Comparison of ENCODE assay signal across 8 cellular contexts in the genomic region with DNA sequence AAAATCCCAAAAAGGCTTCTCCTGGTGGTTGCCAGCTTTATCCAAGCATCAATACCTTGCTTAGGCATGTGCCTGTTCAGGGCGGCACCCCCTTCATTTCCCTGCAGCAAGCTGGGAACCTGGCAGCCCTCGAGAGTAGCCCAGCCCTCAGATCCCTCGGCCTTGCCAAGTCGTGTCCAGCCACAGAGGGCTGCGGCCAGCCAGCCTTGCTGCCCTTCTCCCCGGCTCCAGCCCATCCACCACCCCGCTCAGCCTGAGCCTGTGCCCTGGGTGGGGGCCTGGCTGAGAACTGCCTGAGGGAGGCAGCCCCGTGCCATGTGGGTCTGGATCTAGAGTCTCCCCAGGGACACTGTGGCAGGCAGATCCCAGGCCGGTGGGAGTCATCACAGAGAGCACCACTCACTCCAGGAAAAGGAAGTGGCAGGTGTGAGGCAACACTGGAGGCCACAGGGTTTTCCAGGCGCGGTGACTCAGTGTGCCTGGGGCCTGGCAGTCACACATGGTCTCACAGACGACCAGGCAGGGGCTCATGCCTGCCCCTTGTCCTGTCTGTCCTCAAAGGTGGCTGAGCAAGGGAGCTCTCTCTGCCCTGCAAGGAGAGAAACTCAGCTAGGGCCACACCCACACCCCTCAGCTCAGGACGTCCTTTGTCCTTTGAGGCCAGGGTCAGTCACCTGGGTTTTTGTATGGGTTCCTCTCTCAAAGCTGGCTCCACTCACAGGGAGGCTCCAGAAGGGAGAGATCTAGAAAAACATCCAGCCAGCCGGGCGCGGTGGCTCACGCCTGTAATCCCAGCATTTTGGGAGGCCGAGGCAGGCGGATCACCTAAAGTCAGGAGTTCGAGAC. TPM values are rescaled to one million over a fixed set of nuclear protein-coding genes. Genes with fewer than 3 reads are reported as not detected.
A peak's percentile ranks its signal among the peaks of the same experiment; 100 is the strongest.
DNase-seq lines count a peak whose midpoint lies in the region; ATAC-seq and TF ChIP-seq lines count a peak whose summit lies in the region.

No MANE protein-coding gene starts in this region.

- no peak; a peak in 1 of 4 replicates for TF ChIP-seq EP300 in SK-N-SH (IDR thresholded peaks at IDR 0.05; ENCODE audit: borderline replicate concordance in 1 of 2, low read depth in 1 of 2, low read length in 1 of 2)

- TF ChIP-seq CTCF in SK-N-SH (IDR thresholded peaks at IDR 0.05): no peak
- TF ChIP-seq CTCF in lung (IDR thresholded peaks at IDR 0.05; ENCODE audit: control extremely low read depth, extremely low read depth): no peak
- no peak for TF ChIP-seq CTCF in thyroid gland (IDR thresholded peaks at IDR 0.05)

- peak overlapping the region; percentile 65 for H3K9ac ChIP-seq in GM23248
- peak overlapping the region; percentile 49; the same call in 1 of the 2 replicates for H3K9ac ChIP-seq in SK-N-SH

- H4K20me1 ChIP-seq in GM23248 (ENCODE audit: insufficient read depth) (no peaks in the 10 kb centered on the region), SK-N-SH (ENCODE audit: insufficient read depth) (0 out of 2 replicates have a peak, but pooled peaks cover under 1% of the 10 kb centered on the region)

- CTCF ChIA-PET in SK-N-SH (lab: Yijun Ruan, JAX): interaction anchor here (0.8 to 3.9 kb wide), 9 partner anchors 8 to 168 kb away, joined by 3 to 18 read pairs (median 3); a partner anchor contains a TSS

- H3K4me3 ChIP-seq in GM23248 (peak overlapping the region; percentile 8; the same call in 1 of the 2 replicates), SK-N-SH (ENCODE audit: low read depth in 2 of 2, low read length in 1 of 2) (no peak overlapping the region), lung (no peak overlapping the region), thyroid gland (replicated peaks in 1 of 3) (no peak overlapping the region)

- H2AFZ ChIP-seq in GM23248 (no peak overlapping the region), SK-N-SH (ENCODE audit: low read depth) (no peak overlapping the region)

- H3K4me2 ChIP-seq in GM23248 (ENCODE audit: unreplicated experiment) (peak overlapping the region; percentile 43), SK-N-SH (peak overlapping the region; percentile 66; the same call in 1 of the 2 replicates)

- POLR2A ChIA-PET in SK-N-SH (lab: Yijun Ruan, JAX): interaction anchor here (2.4 kb wide), 1 partner anchor 22 kb away, joined by 8 read pairs; a partner anchor contains a TSS

- intact Hi-C loops in thyroid gland (cut with DNase I): no loop called here

- TF ChIP-seq POLR2A in thyroid gland (IDR thresholded peaks at IDR 0.05): no peak

- peaks cover 73% of the 10 kb centered on the region for H3K79me2 ChIP-seq in GM23248 (ENCODE audit: insufficient read depth)
- peaks cover 37% of the 10 kb centered on the region for H3K79me2 ChIP-seq in SK-N-SH (ENCODE audit: insufficient read depth)

- in situ Hi-C loops in GM23248 (cut with MboI): no loop called here

- peak; percentile 73 for ATAC-seq in lung (ENCODE audit: insufficient read depth, low FRiP score)
- ATAC-seq in HG03565 (IDR thresholded peaks at IDR 0.05; ENCODE audit: unreplicated experiment): no peak

- peaks cover 22% of the 10 kb centered on the region for H3K36me3 ChIP-seq in GM23248 (ENCODE audit: low read depth)
- H3K36me3 ChIP-seq in SK-N-SH (replicated peaks in 1 of 2; ENCODE audit: control insufficient read depth in 1 of 2, insufficient read depth in 2 of 2, low read length in 1 of 2): peaks cover 7 to 27% of the 10 kb centered on the region in 2 experiments
- peaks cover 0 to 21% of the 10 kb centered on the region in 2 donors for H3K36me3 ChIP-seq in lung (ENCODE audit: control insufficient read depth in 2 of 2, insufficient read depth in 2 of 2, low read length in 2 of 2)
- peaks cover 18 to 30% of the 10 kb centered on the region in 2 donors for H3K36me3 ChIP-seq in thyroid gland

- H3K9me3 ChIP-seq in GM23248 (ENCODE audit: low read depth) (no peaks in the 10 kb centered on the region), SK-N-SH (no peaks in the 10 kb centered on the region), lung (ENCODE audit: control insufficient read depth in 2 of 2, insufficient read depth in 1 of 2, low read length in 1 of 2) (no peaks in the 10 kb centered on the region), thyroid gland (no peaks in the 10 kb centered on the region)

- no peaks in the 10 kb centered on the region for H3K27me3 ChIP-seq in GM23248 (replicated peaks; ENCODE audit: insufficient read depth)
- no peaks in the 10 kb centered on the region for H3K27me3 ChIP-seq in SK-N-SH (ENCODE audit: insufficient read depth)
- H3K27me3 ChIP-seq in lung (ENCODE audit: control insufficient read depth, insufficient read depth): no peaks in the 10 kb centered on the region
- H3K27me3 ChIP-seq in thyroid gland: no peaks in the 10 kb centered on the region

- DNase-seq in GM23248 (peak; percentile 98), SK-N-SH (no peak), cerebellar cortex (ENCODE audit: low spot score) (peak; percentile 86), lung (ENCODE audit: low spot score) (peak; percentile 80), thyroid gland (peak; percentile 27 to 34), SK-N-DZ (ENCODE audit: low spot score) (no peak), NCI-H82 treated with DMSO at 0.1 percent for 48 hours (lab: John Stamatoyannopoulos, UW; ENCODE audit: unreplicated experiment) (no peak)

- peaks cover 18% of the 10 kb centered on the region; the same call in 1 of the 2 replicates for H3F3A ChIP-seq in GM23248 (ENCODE audit: insufficient read depth)
- peaks cover 6% of the 10 kb centered on the region for H3F3A ChIP-seq in SK-N-SH (replicated peaks; ENCODE audit: insufficient read depth)

- no peak for TF ChIP-seq RAD21 in SK-N-SH (IDR thresholded peaks at IDR 0.05; ENCODE audit: low read length)

- H3K9me2 ChIP-seq in GM23248 (ENCODE audit: insufficient read depth) (no peaks in the 10 kb centered on the region), SK-N-SH (no peaks in the 10 kb centered on the region)

- H3K4me1 ChIP-seq in GM23248 (ENCODE audit: insufficient read depth) (peaks cover 32% of the 10 kb centered on the region), SK-N-SH (ENCODE audit: control insufficient read depth in 1 of 2, insufficient read depth in 2 of 2, low read depth in 1 of 2, low read length in 1 of 2) (peaks cover 11 to 28% of the 10 kb centered on the region in 2 experiments; a peak in 3 of 4 replicates), lung (ENCODE audit: control insufficient read depth in 2 of 2, insufficient read depth in 2 of 2, low read length in 2 of 2) (peaks cover 14 to 57% of the 10 kb centered on the region in 2 donors), thyroid gland (peaks cover 4 to 36% of the 10 kb centered on the region in 2 donors)

- WGBS in GM23248 (ENCODE audit: low coverage in 1 of 2, low lambda C conversion rate in 2 of 2, missing lambda C conversion rate in 2 of 2), 2 experiments: 34 to 35% methylated on average over 20 of the region's 20 CpGs
- WGBS in SK-N-SH (ENCODE audit: low lambda C conversion rate): 74% methylated on average over 12 of the region's 20 CpGs
- WGBS in lung, 2 donors: 56 to 57% methylated on average over 20 of the region's 20 CpGs
- 91 to 95% methylated on average over 11 to 14 of the region's 20 CpGs for WGBS in thyroid gland, 2 donors

- H3K27ac ChIP-seq in GM23248: peak overlapping the region; percentile 83
- H3K27ac ChIP-seq in SK-N-SH (ENCODE audit: low read depth in 2 of 2, low read length in 1 of 2): peak overlapping the region; percentile 2 to 80; a peak in 3 of 4 replicates
- peak overlapping the region; percentile 81 to 90 for H3K27ac ChIP-seq in lung (ENCODE audit: low read depth in 1 of 2, low read length in 1 of 2)
- H3K27ac ChIP-seq in thyroid gland: peak overlapping the region in 2 of 3 donors; percentile 26 to 56

RNA-seq across cellular contexts. Expression of a gene that starts 12.2 kb away (rescaled TPM):
- total RNA-seq in GM23248 (2014; rRNA removed; shearing (Covaris generic)): not detected in 2 replicates
- polyA plus RNA-seq in GM23248 (2016; fragmentation: Nextera tagmentation; extraction: Ambion mirVana) (not detected in 2 replicates), SK-N-SH (2012; rRNA removed) (0.33 and 0.42 TPM in 2 replicates), lung (1 to 10 TPM; 7.1 to 10.0 TPM)
- polyA plus RNA-seq in SK-N-SH (2012; cell fraction: cytosol; rRNA removed): 0.15 and 0.25 TPM in 2 replicates
- 1.00 and 1.3 TPM in 2 replicates for polyA plus RNA-seq in SK-N-SH (2012; cell fraction: nucleus; rRNA removed)
- total RNA-seq in lung (10 to 100 TPM; 11.2 to 23.5 TPM), thyroid gland (10 to 100 TPM in 2 of 4 donors, 1 to 10 TPM in 2; 7.8 to 13.9 (median 10.2) TPM)
- polyA plus RNA-seq in SK-N-DZ (2014; cell fraction: cytosol; rRNA removed): 0.17 and 0.73 TPM in 2 replicates
- 1.4 and 1.8 TPM in 2 replicates for polyA plus RNA-seq in SK-N-DZ (2014; cell fraction: nucleus; rRNA removed)

RNA-seq across cellular contexts. Expression of a gene that starts 21.8 kb away (rescaled TPM):
- total RNA-seq in GM23248 (2014; rRNA removed; shearing (Covaris generic)): 90.2 and 124 TPM in 2 replicates
- 55.2 and 56.3 TPM in 2 replicates for polyA plus RNA-seq in GM23248 (2016; fragmentation: Nextera tagmentation; extraction: Ambion mirVana)
- 57.6 and 93.3 TPM in 2 replicates for polyA plus RNA-seq in SK-N-SH (2012; rRNA removed)
- polyA plus RNA-seq in SK-N-SH (2012; cell fraction: cytosol; rRNA removed): 34.4 and 51.6 TPM in 2 replicates
- polyA plus RNA-seq in SK-N-SH (2012; cell fraction: nucleus; rRNA removed): 104 and 118 TPM in 2 replicates
- total RNA-seq in lung: 100 to 1,000 TPM in 1 of 2 donors, 10 to 100 TPM in 1; 71.2 to 139 TPM
- polyA plus RNA-seq in lung: 100 to 1,000 TPM in 1 of 2 donors, 10 to 100 TPM in 1; 42.1 to 144 TPM
- 10 to 100 TPM; 53.5 to 90.7 (median 67.4) TPM for total RNA-seq in thyroid gland
- polyA plus RNA-seq in SK-N-DZ (2014; cell fraction: cytosol; rRNA removed): 28.2 TPM in 2 replicates
- 8.5 and 14.2 TPM in 2 replicates for polyA plus RNA-seq in SK-N-DZ (2014; cell fraction: nucleus; rRNA removed)

RNA-seq across cellular contexts. Expression of a gene that starts 46.3 kb away (rescaled TPM):
- total RNA-seq in GM23248 (2014; rRNA removed; shearing (Covaris generic)): 13.2 and 15.8 TPM in 2 replicates
- polyA plus RNA-seq in GM23248 (2016; fragmentation: Nextera tagmentation; extraction: Ambion mirVana) (24.6 and 26.1 TPM in 2 replicates), SK-N-SH (2012; rRNA removed) (40.7 and 52.9 TPM in 2 replicates), lung (10 to 100 TPM; 15.0 to 18.5 TPM)
- polyA plus RNA-seq in SK-N-SH (2012; cell fraction: cytosol; rRNA removed): 17.3 and 26.9 TPM in 2 replicates
- polyA plus RNA-seq in SK-N-SH (2012; cell fraction: nucleus; rRNA removed): 101 and 105 TPM in 2 replicates
- total RNA-seq in lung (10 to 100 TPM; 18.8 to 24.9 TPM), thyroid gland (10 to 100 TPM; 23.5 to 31.5 (median 25.1) TPM)
- polyA plus RNA-seq in SK-N-DZ (2014; cell fraction: cytosol; rRNA removed): 21.2 and 26.8 TPM in 2 replicates
- 40.7 and 64.0 TPM in 2 replicates for polyA plus RNA-seq in SK-N-DZ (2014; cell fraction: nucleus; rRNA removed)

RNA-seq across cellular contexts. Expression of a gene that starts 53.6 kb away (rescaled TPM):
- 18.2 and 19.7 TPM in 2 replicates for total RNA-seq in GM23248 (2014; rRNA removed; shearing (Covaris generic))
- polyA plus RNA-seq in GM23248 (2016; fragmentation: Nextera tagmentation; extraction: Ambion mirVana) (4.2 and 6.2 TPM in 2 replicates), SK-N-SH (2012; rRNA removed) (17.4 and 20.0 TPM in 2 replicates), lung (10 to 100 TPM; 15.0 to 24.3 TPM)
- polyA plus RNA-seq in SK-N-SH (2012; cell fraction: cytosol; rRNA removed): 6.5 and 10.8 TPM in 2 replicates
- polyA plus RNA-seq in SK-N-SH (2012; cell fraction: nucleus; rRNA removed): 52.1 and 63.7 TPM in 2 replicates
- total RNA-seq in lung (10 to 100 TPM; 23.3 to 41.8 TPM), thyroid gland (10 to 100 TPM; 35.5 to 77.8 (median 37.5) TPM)
- 12.7 and 32.3 TPM in 2 replicates for polyA plus RNA-seq in SK-N-DZ (2014; cell fraction: cytosol; rRNA removed)
- polyA plus RNA-seq in SK-N-DZ (2014; cell fraction: nucleus; rRNA removed): 62.1 and 80.6 TPM in 2 replicates

Comparison
In these comparisons a context has a peak if more than half of its experiments do, and no peak if none do; other contexts are left out.
1. DNase-seq: peak in GM23248 (single experiment), cerebellar cortex (single experiment), lung (single experiment) and thyroid gland (2 of 2); none in SK-N-SH (single experiment), SK-N-DZ (single experiment) and NCI-H82 treated with DMSO at 0.1 percent for 48 hours (single experiment).
2. Peak in every context shown above with its lines, with median percentiles within 50 percentile points of each other: H3K27ac ChIP-seq.